13 cellular contexts compared by ENCODE assay signal in the genomic region with DNA sequence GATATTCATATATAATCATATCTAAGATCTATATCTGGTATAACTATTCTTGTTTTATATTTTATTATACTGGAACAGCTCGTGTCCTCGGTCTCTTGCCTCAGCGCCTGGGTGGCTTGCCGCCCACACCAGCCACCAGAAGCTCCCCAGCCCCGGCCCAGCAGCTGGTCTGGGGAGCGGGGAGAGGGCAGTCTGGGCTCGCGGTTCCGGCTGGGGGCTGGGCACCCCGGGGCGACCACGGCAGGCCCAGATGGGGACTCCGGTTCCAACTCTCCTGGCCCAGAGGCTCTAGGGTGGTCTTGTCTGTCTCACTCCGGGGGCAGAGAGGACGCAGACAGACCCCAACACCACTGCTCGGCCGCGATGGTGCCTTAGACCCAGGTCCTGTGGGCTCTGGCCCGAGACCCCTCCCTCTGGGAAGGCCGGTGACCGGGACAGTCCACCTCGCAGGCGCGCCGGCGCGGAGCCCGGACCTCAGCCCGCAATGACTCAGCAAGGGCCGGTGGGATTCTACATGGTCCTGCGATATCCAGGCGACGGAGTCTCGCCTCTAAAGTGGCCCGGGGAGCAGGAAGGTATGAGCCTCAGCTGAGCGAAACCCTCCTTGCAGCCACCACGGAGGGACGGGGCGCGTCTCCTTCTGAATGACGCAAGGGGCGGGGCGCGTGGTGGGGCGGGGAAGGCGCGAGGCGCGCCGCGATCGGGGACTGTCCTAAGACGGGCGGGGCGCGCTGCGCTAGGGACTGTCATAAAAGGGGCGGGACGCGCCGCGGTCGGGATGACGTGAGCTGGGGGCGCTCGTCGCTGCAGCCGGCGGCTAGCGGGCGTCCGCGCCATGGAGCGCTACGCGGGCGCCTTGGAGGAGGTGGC. TPM values are rescaled to one million over a fixed set of nuclear protein-coding genes. Genes with fewer than 3 reads are reported as not detected.
DNase-seq lines count a peak whose midpoint lies in the region; ATAC-seq, FAIRE-seq and TF ChIP-seq lines count a peak whose summit lies in the region.
"Had no signal": no experiment of that assay in that cellular context is flagged by ENCODE, and none has a peak within 500 bp of the region (broad histone marks: within the 10 kb centered on the region; RNA-seq: fewer than 3 reads in every experiment).

Gene DGCR6 (plus strand): TSS at position 781 of the 870 bp plus-strand sequence. CDS start 55 bp downstream, at position 836.

- no peaks in the 10 kb centered on the region for H3K9me3 Mint-ChIP-seq in GM23338
- no peaks in the 10 kb centered on the region for H3K9me3 Mint-ChIP-seq in chondrocyte (ENCODE audit: low read depth)
- H3K9me3 Mint-ChIP-seq: activated CD4-positive, alpha-beta T cell treated with anti-CD3 and anti-CD28 coated beads, Interleukin-2, amount 10 ng/mL, durations not matched to agents 24 days and 14 days had no signal

- DNase-seq in GM23338 (ENCODE audit: low spot score) (no peak), HTR-8/SVneo (ENCODE audit: insufficient read length, low spot score) (no peak), mucosa of descending colon (no peak), G401 (ENCODE audit: low spot score) (no peak), chondrocyte (ENCODE audit: low spot score) (no peak), dedifferentiated amniotic fluid mesenchymal stem cell (ENCODE audit: extremely low spot score) (no peak)
- no peak for DNase-seq in activated effector memory CD4-positive, alpha-beta T cell treated with anti-CD3 and anti-CD28 coated beads, Interleukin-2, amount 50 U/mL, for 16 hours
- DNase-seq: activated CD4-positive, alpha-beta T cell treated with anti-CD3 and anti-CD28 coated beads, Interleukin-2, amount 10 ng/mL, durations not matched to agents 24 days and 14 days; NCI-H748 treated with DMSO at 0.1 percent for 48 hours; small intestine had no signal

- TF ChIP-seq CTCF in GM23338 (conservative IDR thresholded peaks at IDR 0.05; ENCODE audit: low read depth in 2 of 2) (no peak), mucosa of descending colon (IDR thresholded peaks at IDR 0.05) (no peak), chondrocyte (IDR thresholded peaks at IDR 0.05) (no peak)

- intact Hi-C loops in mucosa of descending colon (cut with DNase I, micrococcal nuclease) = no loop called here

- ATAC-seq in GM18867 (IDR thresholded peaks at IDR 0.05; ENCODE audit: unreplicated experiment) (peak; percentile 87), GM23338 (peak; percentile 79), mucosa of descending colon (peak; percentile 98)

- H3K79me2 ChIP-seq in GM23338 (replicated peaks; ENCODE audit: insufficient read depth) = no peaks in the 10 kb centered on the region

- no peaks in the 10 kb centered on the region for H3K36me3 ChIP-seq in GM23338 (ENCODE audit: insufficient read depth)
- no peaks in the 10 kb centered on the region for H3K36me3 ChIP-seq in mucosa of descending colon (ENCODE audit: low read depth)
- H3K36me3 ChIP-seq: thyroid gland had no signal

- H3K4me3 ChIP-seq in GM23338 (no peak within 1 kb of the TSS), mucosa of descending colon (no peak within 1 kb of the TSS)
- H3K4me3 ChIP-seq: coronary artery, thyroid gland had no signal

- H3K4me1 Mint-ChIP-seq in GM23338 (no peaks in the 10 kb centered on the region), chondrocyte (ENCODE audit: low read depth) (no peaks in the 10 kb centered on the region)
- H3K4me1 Mint-ChIP-seq: activated CD4-positive, alpha-beta T cell treated with anti-CD3 and anti-CD28 coated beads, Interleukin-2, amount 10 ng/mL, durations not matched to agents 24 days and 14 days had no signal

- H3K27me3 Mint-ChIP-seq in GM23338 (ENCODE audit: insufficient read depth, low read depth, poor library complexity) (no peaks in the 10 kb centered on the region), chondrocyte (ENCODE audit: low read depth) (no peaks in the 10 kb centered on the region)
- H3K27me3 Mint-ChIP-seq: activated CD4-positive, alpha-beta T cell treated with anti-CD3 and anti-CD28 coated beads, Interleukin-2, amount 10 ng/mL, durations not matched to agents 24 days and 14 days had no signal

- no peak within 1 kb of the TSS for H2AFZ ChIP-seq in GM23338

- no peaks in the 10 kb centered on the region for H3K9me2 ChIP-seq in GM23338 (ENCODE audit: insufficient read depth)

- H3K27me3 ChIP-seq in GM23338 (ENCODE audit: insufficient read depth) = no peaks in the 10 kb centered on the region
- H3K27me3 ChIP-seq: thyroid gland had no signal

- H3K4me3 Mint-ChIP-seq in GM23338 (no peak within 1 kb of the TSS), chondrocyte (ENCODE audit: unreplicated experiment) (no peak within 1 kb of the TSS)
- H3K4me3 Mint-ChIP-seq: activated CD4-positive, alpha-beta T cell treated with anti-CD3 and anti-CD28 coated beads, Interleukin-2, amount 10 ng/mL, durations not matched to agents 24 days and 14 days had no signal

- H3K9me3 ChIP-seq in mucosa of descending colon = no peaks in the 10 kb centered on the region
- H3K9me3 ChIP-seq: thyroid gland had no signal

- H3K4me1 ChIP-seq in GM23338 (ENCODE audit: insufficient read depth) (no peaks in the 10 kb centered on the region), mucosa of descending colon (ENCODE audit: low read depth) (no peaks in the 10 kb centered on the region)
- H3K4me1 ChIP-seq: thyroid gland had no signal

- H4K20me1 ChIP-seq in GM23338 (replicated peaks; ENCODE audit: insufficient read depth) = no peaks in the 10 kb centered on the region

- FAIRE-seq in HTR-8/SVneo (lab: Jason Lieb, UNC) = peak; percentile 90
- FAIRE-seq: small intestine had no signal

- in situ Hi-C loops in G401 (cut with HindIII; ENCODE audit: low sequenced_read_pairs) = no loop called here

- H3K36me3 Mint-ChIP-seq in GM23338 (ENCODE audit: low read depth) (no peaks in the 10 kb centered on the region), chondrocyte (ENCODE audit: low read depth) (no peaks in the 10 kb centered on the region)

- no peak within 1 kb of the TSS for H3K4me2 ChIP-seq in GM23338

- H3K27ac Mint-ChIP-seq in GM23338 (no peak within 1 kb of the TSS), chondrocyte (ENCODE audit: unreplicated experiment) (no peak within 1 kb of the TSS)
- H3K27ac Mint-ChIP-seq: activated CD4-positive, alpha-beta T cell treated with anti-CD3 and anti-CD28 coated beads, Interleukin-2, amount 10 ng/mL, durations not matched to agents 24 days and 14 days had no signal

- no peaks in the 10 kb centered on the region for H3F3A ChIP-seq in GM23338 (replicated peaks; ENCODE audit: low read depth)

- H3K27ac ChIP-seq in GM23338 (ENCODE audit: low read depth) = no peak within 1 kb of the TSS
- H3K27ac ChIP-seq: coronary artery, thyroid gland had no signal

TF ChIP-seq in GM23338, 12 proteins besides CTCF, POLR2A, EP300 and RAD21:
- no peak for TF ChIP-seq EZH2phosphoT487 (IDR thresholded peaks at IDR 0.05; ENCODE audit: unreplicated experiment)
- no peak for TF ChIP-seq EZH2 (IDR thresholded peaks at IDR 0.05; ENCODE audit: low read depth, unreplicated experiment)
- no peak for TF ChIP-seq NANOG (IDR thresholded peaks at IDR 0.05; ENCODE audit: borderline replicate concordance)
- no peak for TF ChIP-seq POLR2AphosphoS5 (IDR thresholded peaks at IDR 0.05; ENCODE audit: low read depth)
- TF ChIP-seq, protein P1, sequence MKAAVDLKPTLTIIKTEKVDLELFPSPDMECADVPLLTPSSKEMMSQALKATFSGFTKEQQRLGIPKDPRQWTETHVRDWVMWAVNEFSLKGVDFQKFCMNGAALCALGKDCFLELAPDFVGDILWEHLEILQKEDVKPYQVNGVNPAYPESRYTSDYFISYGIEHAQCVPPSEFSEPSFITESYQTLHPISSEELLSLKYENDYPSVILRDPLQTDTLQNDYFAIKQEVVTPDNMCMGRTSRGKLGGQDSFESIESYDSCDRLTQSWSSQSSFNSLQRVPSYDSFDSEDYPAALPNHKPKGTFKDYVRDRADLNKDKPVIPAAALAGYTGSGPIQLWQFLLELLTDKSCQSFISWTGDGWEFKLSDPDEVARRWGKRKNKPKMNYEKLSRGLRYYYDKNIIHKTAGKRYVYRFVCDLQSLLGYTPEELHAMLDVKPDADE (IDR thresholded peaks at IDR 0.05) = no peak
- TF ChIP-seq ZNF114 (CRISPR knock-in tag; IDR thresholded peaks at IDR 0.05) = no peak
- TF ChIP-seq, protein P2, sequence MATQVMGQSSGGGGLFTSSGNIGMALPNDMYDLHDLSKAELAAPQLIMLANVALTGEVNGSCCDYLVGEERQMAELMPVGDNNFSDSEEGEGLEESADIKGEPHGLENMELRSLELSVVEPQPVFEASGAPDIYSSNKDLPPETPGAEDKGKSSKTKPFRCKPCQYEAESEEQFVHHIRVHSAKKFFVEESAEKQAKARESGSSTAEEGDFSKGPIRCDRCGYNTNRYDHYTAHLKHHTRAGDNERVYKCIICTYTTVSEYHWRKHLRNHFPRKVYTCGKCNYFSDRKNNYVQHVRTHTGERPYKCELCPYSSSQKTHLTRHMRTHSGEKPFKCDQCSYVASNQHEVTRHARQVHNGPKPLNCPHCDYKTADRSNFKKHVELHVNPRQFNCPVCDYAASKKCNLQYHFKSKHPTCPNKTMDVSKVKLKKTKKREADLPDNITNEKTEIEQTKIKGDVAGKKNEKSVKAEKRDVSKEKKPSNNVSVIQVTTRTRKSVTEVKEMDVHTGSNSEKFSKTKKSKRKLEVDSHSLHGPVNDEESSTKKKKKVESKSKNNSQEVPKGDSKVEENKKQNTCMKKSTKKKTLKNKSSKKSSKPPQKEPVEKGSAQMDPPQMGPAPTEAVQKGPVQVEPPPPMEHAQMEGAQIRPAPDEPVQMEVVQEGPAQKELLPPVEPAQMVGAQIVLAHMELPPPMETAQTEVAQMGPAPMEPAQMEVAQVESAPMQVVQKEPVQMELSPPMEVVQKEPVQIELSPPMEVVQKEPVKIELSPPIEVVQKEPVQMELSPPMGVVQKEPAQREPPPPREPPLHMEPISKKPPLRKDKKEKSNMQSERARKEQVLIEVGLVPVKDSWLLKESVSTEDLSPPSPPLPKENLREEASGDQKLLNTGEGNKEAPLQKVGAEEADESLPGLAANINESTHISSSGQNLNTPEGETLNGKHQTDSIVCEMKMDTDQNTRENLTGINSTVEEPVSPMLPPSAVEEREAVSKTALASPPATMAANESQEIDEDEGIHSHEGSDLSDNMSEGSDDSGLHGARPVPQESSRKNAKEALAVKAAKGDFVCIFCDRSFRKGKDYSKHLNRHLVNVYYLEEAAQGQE (IDR thresholded peaks at IDR 0.05; ENCODE audit: unreplicated experiment) = no peak
- TF ChIP-seq CREB1 (CRISPR knock-in tag; IDR thresholded peaks at IDR 0.05; ENCODE audit: low read depth) = no peak
- TF ChIP-seq JUNB (IDR thresholded peaks at IDR 0.05; ENCODE audit: unreplicated experiment) = no peak

RNA-seq across cellular contexts. Expression of gene DGCR6, which starts in this region (rescaled TPM):
- total RNA-seq in GM23338 (2014; rRNA removed; shearing (Covaris generic)) = 2.3 and 4.6 TPM in 2 replicates
- 1.4 and 2.2 TPM in 2 replicates for polyA plus RNA-seq in GM23338 (2016; fragmentation: Nextera tagmentation; extraction: Ambion mirVana)
- total RNA-seq in mucosa of descending colon (1 to 10 TPM in 1 of 3 donors, under 1 TPM in 2; 0.39 to 1.7 (median 0.55) TPM), chondrocyte (5.1 to 7.1 TPM (median 5.4 TPM) in 3 replicates)
- 0.98 and 6.4 TPM in 2 replicates for total RNA-seq in G401 (2014; rRNA removed; shearing (Covaris generic))
